Comparison of ENCODE assay signal across 9 cellular contexts in genomic region chr1:39142394-39143060, GRCh38.
A peak's percentile ranks its signal among the peaks of the same experiment; 100 is the strongest.
DNase-seq lines count a peak whose midpoint lies in the region; ATAC-seq, FAIRE-seq and TF ChIP-seq lines count a peak whose summit lies in the region.
"Had no signal": no experiment of that assay in that cellular context is flagged by ENCODE, and none has a peak within 500 bp of the region (broad histone marks: within the 10 kb centered on the region; RNA-seq: fewer than 3 reads in every experiment).

No MANE protein-coding gene starts in this region.

- H2AFZ ChIP-seq in hepatocyte = no peak overlapping the region

- H3K27me3 ChIP-seq in RWPE2 (ENCODE audit: insufficient read depth, poor library complexity, severe bottlenecking) (no peaks in the 10 kb centered on the region), hepatocyte (no peaks in the 10 kb centered on the region), HAP-1 (ENCODE audit: low read depth) (peaks cover 4% of the 10 kb centered on the region; the same call in 1 of the 2 replicates)
- H3K27me3 ChIP-seq: Peyer's patch had no signal

- H3K4me2 ChIP-seq in hepatocyte = no peak overlapping the region

- H3K27ac ChIP-seq in RWPE2 (ENCODE audit: poor library complexity, severe bottlenecking) (peak overlapping the region; percentile 84), hepatocyte (no peak overlapping the region)

- no peaks in the 10 kb centered on the region for H3K9me3 ChIP-seq in RWPE2 (ENCODE audit: severe bottlenecking)
- H3K9me3 ChIP-seq in hepatocyte (ENCODE audit: low read depth) = no peaks in the 10 kb centered on the region
- no peaks in the 10 kb centered on the region for H3K9me3 ChIP-seq in HAP-1
- H3K9me3 ChIP-seq: Peyer's patch had no signal

- TF ChIP-seq POLR2A in H54 (IDR thresholded peaks at IDR 0.05; ENCODE audit: low read depth, low read length) = no peak

- ATAC-seq in RWPE2 (ENCODE audit: low read depth) (peak; percentile 94), GM18861 (IDR thresholded peaks at IDR 0.05; ENCODE audit: unreplicated experiment) (no peak), HG02588 (IDR thresholded peaks at IDR 0.05; ENCODE audit: unreplicated experiment) (no peak)

- FAIRE-seq in H54 (lab: Jason Lieb, UNC) = peak; percentile 11

- DNase-seq in H54 (ENCODE audit: insufficient read length, low spot score) (no peak), RWPE2 (ENCODE audit: low spot score) (peak; percentile 88), hepatocyte (ENCODE audit: low spot score) (peak; percentile 20), retina (peak; percentile 48), HAP-1 (ENCODE audit: low spot score in 2 of 2) (no peak), NCI-H1436 treated with DMSO at 0.1 percent for 48 hours (lab: John Stamatoyannopoulos, UW) (no peak)

- 73% methylated on average over 3 of the region's 3 CpGs for WGBS in hepatocyte (ENCODE audit: low lambda C conversion rate, missing lambda C conversion rate)

- H3K9me2 ChIP-seq in hepatocyte (replicated peaks; ENCODE audit: insufficient read depth) = no peaks in the 10 kb centered on the region

- TF ChIP-seq CTCF in RWPE2 (IDR thresholded peaks at IDR 0.05; ENCODE audit: poor library complexity, severe bottlenecking) (no peak), hepatocyte (IDR thresholded peaks at IDR 0.05; ENCODE audit: poor library complexity) (no peak)

- peaks cover 82% of the 10 kb centered on the region for H3K79me2 ChIP-seq in hepatocyte

- H3K36me3 ChIP-seq in RWPE2 (ENCODE audit: low read depth) (peaks cover 4% of the 10 kb centered on the region; the same call in 1 of the 2 replicates), hepatocyte (replicated peaks; ENCODE audit: insufficient read depth, low read depth) (no peaks in the 10 kb centered on the region), HAP-1 (replicated peaks) (no peaks in the 10 kb centered on the region)
- H3K36me3 ChIP-seq: Peyer's patch had no signal

- in situ Hi-C loops in HAP-1 (cut with MboI; ENCODE audit: low sequenced_read_pairs) = no loop called here

- peaks cover 9% of the 10 kb centered on the region for H4K20me1 ChIP-seq in hepatocyte (ENCODE audit: insufficient read depth, poor library complexity, severe bottlenecking)

- H3K4me3 ChIP-seq in RWPE2 (ENCODE audit: severe bottlenecking) (no peak overlapping the region), hepatocyte (no peak overlapping the region), HAP-1 (no peak overlapping the region)
- H3K4me3 ChIP-seq: Peyer's patch had no signal

- H3K4me1 ChIP-seq in RWPE2 (ENCODE audit: insufficient read depth, poor library complexity, severe bottlenecking) = peaks cover 47% of the 10 kb centered on the region
- H3K4me1 ChIP-seq in hepatocyte (ENCODE audit: insufficient read depth) = no peaks in the 10 kb centered on the region
- no peaks in the 10 kb centered on the region; the same call in 1 of the 2 replicates for H3K4me1 ChIP-seq in HAP-1

Comparison
In these comparisons a context has a peak if more than half of its experiments do, and no peak if none do; other contexts are left out.
1. DNase-seq: peak in RWPE2 (single experiment), hepatocyte (single experiment) and retina (single experiment); none in H54 (single experiment), HAP-1 (0 of 2) and NCI-H1436 treated with DMSO at 0.1 percent for 48 hours (single experiment).